ENCODE assay signal across 17 cellular contexts in genomic region chr11:115527534-115528125, GRCh38. TPM values are rescaled to one million over a fixed set of nuclear protein-coding genes. Genes with fewer than 3 reads are reported as not detected.
A peak's percentile ranks its signal among the peaks of the same experiment; 100 is the strongest.
DNase-seq lines count a peak whose midpoint lies in the region; ATAC-seq and TF ChIP-seq lines count a peak whose summit lies in the region.
"Had no signal": no experiment of that assay in that cellular context is flagged by ENCODE, and none has a peak within 500 bp of the region (broad histone marks: within the 10 kb centered on the region; RNA-seq: fewer than 3 reads in every experiment).

No MANE protein-coding gene starts in this region.

- no peak overlapping the region for H2BK12ac ChIP-seq in H9 (ENCODE audit: insufficient read length, low read depth, low read length)

- no peaks in the 10 kb centered on the region for H3K23me2 ChIP-seq in H9 (ENCODE audit: insufficient read length, low read depth, low read length, poor library complexity, severe bottlenecking)

- H4K20me1 ChIP-seq in H9 (ENCODE audit: control insufficient read depth, insufficient read depth, insufficient read length), result no peaks in the 10 kb centered on the region
- H4K20me1 ChIP-seq: BLaER1 treated with 17β-estradiol and CSF1 and Interleukin-3, amounts not matched to agents 10 nM and 100 nM had no signal

- ATAC-seq in foreskin keratinocyte, result peak; percentile 77
- no peak for ATAC-seq in HG03457 (IDR thresholded peaks at IDR 0.05; ENCODE audit: unreplicated experiment)
- ATAC-seq in HG03439 (IDR thresholded peaks at IDR 0.05; ENCODE audit: unreplicated experiment), result no peak
- ATAC-seq in T-helper 17 cell, result no peak
- ATAC-seq: activated CD4-positive, alpha-beta T cell treated with anti-CD3 and anti-CD28 coated beads for 36 hours; naive thymus-derived CD8-positive, alpha-beta T cell had no signal

- H3K27ac ChIP-seq in H9 (ENCODE audit: insufficient read length, low read depth, low read length) (peak overlapping the region; percentile 6), foreskin keratinocyte (no peak overlapping the region)
- H3K27ac ChIP-seq: BLaER1 treated with 17β-estradiol and CSF1 and Interleukin-3, amounts not matched to agents 10 nM and 100 nM; KMS-11; sigmoid colon had no signal

- H3K27ac Mint-ChIP-seq in H9 (peak overlapping the region in 2 of 3 experiments; percentile 92 to 93; a peak in 5 of 7 replicates), progenitor cell of endocrine pancreas (peak overlapping the region; percentile 79), T-helper 17 cell (no peak overlapping the region)
- H3K27ac Mint-ChIP-seq: activated CD4-positive, alpha-beta T cell treated with anti-CD3 and anti-CD28 coated beads for 36 hours; naive thymus-derived CD8-positive, alpha-beta T cell had no signal

- H3K27me3 Mint-ChIP-seq in H9 (ENCODE audit: low read depth) (peaks cover 1% of the 10 kb centered on the region; the same call in 1 of the 2 replicates), progenitor cell of endocrine pancreas (peaks cover 16% of the 10 kb centered on the region), T-helper 17 cell (no peaks in the 10 kb centered on the region)

- H3K4me1 ChIP-seq in H9 (ENCODE audit: insufficient read depth, low read length), result peaks cover 4% of the 10 kb centered on the region; the same call in 1 of the 2 replicates
- peaks cover 3% of the 10 kb centered on the region for H3K4me1 ChIP-seq in foreskin keratinocyte
- H3K4me1 ChIP-seq: sigmoid colon had no signal

- H3T11ph ChIP-seq in H9 (ENCODE audit: low read length), result no peak overlapping the region

- no peaks in the 10 kb centered on the region for H3K36me3 Mint-ChIP-seq in H9 (ENCODE audit: insufficient read depth in 1 of 3, low read depth in 3 of 3)
- no peaks in the 10 kb centered on the region for H3K36me3 Mint-ChIP-seq in progenitor cell of endocrine pancreas (ENCODE audit: insufficient read depth)
- H3K36me3 Mint-ChIP-seq in T-helper 17 cell (ENCODE audit: low read depth), result no peaks in the 10 kb centered on the region
- H3K36me3 Mint-ChIP-seq: naive thymus-derived CD8-positive, alpha-beta T cell had no signal

- no peak overlapping the region for H2BK120ac ChIP-seq in H9 (ENCODE audit: low read depth, low read length, poor library complexity, severe bottlenecking)

- no peak overlapping the region for H3K23ac ChIP-seq in H9 (ENCODE audit: insufficient read length, low read depth, low read length)

- no peak overlapping the region for H3K56ac ChIP-seq in H9 (ENCODE audit: insufficient read length, low read depth, low read length)

- H3K18ac ChIP-seq in H9 (ENCODE audit: insufficient read length, low read depth, low read length), result peak overlapping the region; percentile 4

- no peak overlapping the region for H2AK5ac ChIP-seq in H9 (ENCODE audit: insufficient read length, low read length)

- H3K4me3 Mint-ChIP-seq in H9 (peak overlapping the region; percentile 13 to 30; a peak in 1 of 5 replicates), progenitor cell of endocrine pancreas (ENCODE audit: low read depth) (no peak overlapping the region), T-helper 17 cell (no peak overlapping the region)
- H3K4me3 Mint-ChIP-seq: activated CD4-positive, alpha-beta T cell treated with anti-CD3 and anti-CD28 coated beads for 36 hours; central memory CD8-positive, alpha-beta T cell; naive thymus-derived CD8-positive, alpha-beta T cell had no signal

- no peak overlapping the region for H2AFZ ChIP-seq in H9 (ENCODE audit: low read length)

- H3K14ac ChIP-seq in H9 (ENCODE audit: insufficient read depth, low read length), result no peak overlapping the region

- H4K8ac ChIP-seq in H9 (replicated peaks; ENCODE audit: insufficient read length, low read depth, low read length), result no peak overlapping the region

- no peaks in the 10 kb centered on the region for H3K9me3 ChIP-seq in H9 (ENCODE audit: control insufficient read depth, low read depth, low read length)
- H3K9me3 ChIP-seq in T-helper 17 cell (ENCODE audit: control insufficient read depth, low read length, poor library complexity, severe bottlenecking), result no peaks in the 10 kb centered on the region
- H3K9me3 ChIP-seq: BLaER1 treated with 17β-estradiol and CSF1 and Interleukin-3, amounts not matched to agents 10 nM and 100 nM; sigmoid colon had no signal

- no peaks in the 10 kb centered on the region for H3K79me1 ChIP-seq in H9 (ENCODE audit: insufficient read depth, low read depth, low read length, poor library complexity, severe bottlenecking)

- H3K9ac ChIP-seq in H9 (ENCODE audit: extremely low read depth, insufficient read length, low read length), result no peak overlapping the region
- H3K9ac ChIP-seq: BLaER1 treated with 17β-estradiol and CSF1 and Interleukin-3, amounts not matched to agents 10 nM and 100 nM; KMS-11 had no signal

- TF ChIP-seq CTCF in H9 (conservative IDR thresholded peaks at IDR 0.05) (no peak), foreskin keratinocyte (conservative IDR thresholded peaks at IDR 0.05) (no peak), progenitor cell of endocrine pancreas (IDR thresholded peaks at IDR 0.05; ENCODE audit: unreplicated experiment) (no peak)

- H3K79me2 ChIP-seq in H9 (ENCODE audit: insufficient read depth, low read length), result no peaks in the 10 kb centered on the region

- no peak overlapping the region for H4K91ac ChIP-seq in H9 (ENCODE audit: insufficient read length, low read depth, low read length)

- H3K4me1 Mint-ChIP-seq in H9 (peaks cover 31 to 49% of the 10 kb centered on the region in 2 experiments), progenitor cell of endocrine pancreas (ENCODE audit: low read depth) (peaks cover 43% of the 10 kb centered on the region), T-helper 17 cell (no peaks in the 10 kb centered on the region)
- H3K4me1 Mint-ChIP-seq: activated CD4-positive, alpha-beta T cell treated with anti-CD3 and anti-CD28 coated beads for 36 hours; central memory CD8-positive, alpha-beta T cell; naive thymus-derived CD8-positive, alpha-beta T cell had no signal

- no CpG with 5 or more reads among the region's 2 CpGs for WGBS in H9 (ENCODE audit: extremely low coverage, insufficient read length, low lambda C conversion rate)

- no peak overlapping the region for H3K4me2 ChIP-seq in H9 (ENCODE audit: insufficient read depth, insufficient read length, low read length)
- H3K4me2 ChIP-seq: BLaER1 treated with 17β-estradiol and CSF1 and Interleukin-3, amounts not matched to agents 10 nM and 100 nM; KMS-11 had no signal

- H2BK20ac ChIP-seq in H9 (ENCODE audit: low read depth, low read length, poor library complexity, severe bottlenecking), result no peak overlapping the region

- H2BK5ac ChIP-seq in H9 (ENCODE audit: insufficient read length, low read length), result no peak overlapping the region

- no peak overlapping the region for H3K4ac ChIP-seq in H9 (ENCODE audit: low read depth, low read length)

- H3K27me3 ChIP-seq in H9 (ENCODE audit: insufficient read depth, low read length) (no peaks in the 10 kb centered on the region), foreskin keratinocyte (no peaks in the 10 kb centered on the region)
- H3K27me3 ChIP-seq: BLaER1 treated with 17β-estradiol and CSF1 and Interleukin-3, amounts not matched to agents 10 nM and 100 nM; sigmoid colon had no signal

- no peak overlapping the region for H2BK15ac ChIP-seq in H9 (ENCODE audit: low read depth, low read length)

- H4K5ac ChIP-seq in H9 (ENCODE audit: insufficient read length, low read depth, low read length), result no peak overlapping the region

- peaks cover 0 to 3% of the 10 kb centered on the region in 2 experiments; a peak in 1 of 5 replicates for H3K9me3 Mint-ChIP-seq in H9
- H3K9me3 Mint-ChIP-seq in progenitor cell of endocrine pancreas (ENCODE audit: low read depth), result no peaks in the 10 kb centered on the region
- H3K9me3 Mint-ChIP-seq: central memory CD8-positive, alpha-beta T cell had no signal

- peak; percentile 40 for DNase-seq in H9
- DNase-seq in NCI-H345 treated with DMSO at 0.1 percent for 48 hours (lab: John Stamatoyannopoulos, UW; ENCODE audit: unreplicated experiment), result peak; percentile 22
- peak in 1 of 2 donors; percentile 39 for DNase-seq in foreskin keratinocyte
- DNase-seq in progenitor cell of endocrine pancreas (ENCODE audit: low spot score, unreplicated experiment), result no peak
- no peak for DNase-seq in dedifferentiated amniotic fluid mesenchymal stem cell (ENCODE audit: extremely low spot score)
- no peak for DNase-seq in T-helper 17 cell
- DNase-seq: activated CD4-positive, alpha-beta T cell treated with anti-CD3 and anti-CD28 coated beads for 36 hours; activated T-cell treated with anti-CD3 and anti-CD28 coated beads for 4 hours; naive thymus-derived CD8-positive, alpha-beta T cell; sigmoid colon; stimulated activated naive CD4-positive, alpha-beta T cell had no signal

RNA-seq across cellular contexts. Expression of gene CADM1, which starts 23.4 kb away (rescaled TPM):
- total RNA-seq in H9 (2021) (11.9 and 12.5 TPM in 2 replicates), foreskin keratinocyte (49.0 and 52.4 TPM in 2 replicates), progenitor cell of endocrine pancreas (147 and 154 TPM in 2 replicates), T-helper 17 cell (1 to 10 TPM in 1 of 2 donors, under 1 TPM in 1; 0.81 to 2.2 TPM)
- 26.8 and 29.6 TPM in 2 replicates for polyA plus RNA-seq in foreskin keratinocyte
- total RNA-seq: G401; naive thymus-derived CD8-positive, alpha-beta T cell had no signal

Comparison
In these comparisons a context has a peak if more than half of its experiments do, and no peak if none do; other contexts are left out.
1. DNase-seq: peak in H9 (single experiment) and NCI-H345 treated with DMSO at 0.1 percent for 48 hours (single experiment); none in progenitor cell of endocrine pancreas (single experiment), dedifferentiated amniotic fluid mesenchymal stem cell (single experiment) and T-helper 17 cell (0 of 3).
2. H3K4me3 Mint-ChIP-seq: peak in H9 (2 of 2); none in progenitor cell of endocrine pancreas (single experiment) and T-helper 17 cell (single experiment).